Comparison of ENCODE assay signal across 22 cellular contexts in the genomic region with DNA sequence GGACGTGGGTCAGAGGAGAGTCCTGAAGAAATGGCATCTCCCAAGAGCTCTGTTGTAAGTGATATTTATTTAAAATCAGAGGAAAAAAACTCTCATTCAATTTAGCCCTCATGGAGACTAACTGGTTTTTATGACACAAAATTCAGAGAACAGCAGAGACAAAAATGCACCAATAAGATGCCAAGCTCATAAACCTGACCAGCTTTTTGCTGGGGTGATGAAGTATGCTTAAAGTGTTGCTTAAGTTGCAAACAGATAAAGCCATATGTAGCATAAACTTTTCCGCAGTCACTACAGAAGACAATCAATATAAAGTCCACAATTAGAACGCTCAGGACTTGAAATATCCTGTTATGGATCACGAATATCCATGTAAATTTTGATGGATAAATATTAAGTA.
DNase-seq lines count a peak whose midpoint lies in the region; ATAC-seq and TF ChIP-seq lines count a peak whose summit lies in the region.
"Had no signal": no experiment of that assay in that cellular context is flagged by ENCODE, and none has a peak within 500 bp of the region (broad histone marks: within the 10 kb centered on the region; RNA-seq: fewer than 3 reads in every experiment).

No MANE protein-coding gene starts in this region.

- H3F3A ChIP-seq in OCI-LY1 (ENCODE audit: insufficient read depth, low read length) = no peaks in the 10 kb centered on the region

- H3K27ac ChIP-seq in heart left ventricle (peak overlapping the region in 9 of 12 donors; percentile 15 to 86 (median 61)), HEK293 (ENCODE audit: extremely low read depth, low read depth, low read length) (no peak overlapping the region), OCI-LY1 (ENCODE audit: low read depth, low read length, poor library complexity, severe bottlenecking) (peak overlapping the region; percentile 35), neutrophil (peak overlapping the region; percentile 55)
- H3K27ac ChIP-seq: C4-2B, GM23248 had no signal

- intact Hi-C loops in heart left ventricle (cut with DNase I) (loop anchor here in 2 of 10 donors (10.0 kb wide), 1 partner anchor 62 kb away; no protein-coding TSS in a partner anchor), left ventricle myocardium superior (cut with micrococcal nuclease) (no loop called here)

- H3K4me1 ChIP-seq in heart left ventricle = peaks cover 0 to 73% (median 44%) of the 10 kb centered on the region in 12 donors
- H3K4me1 ChIP-seq in HEK293 (ENCODE audit: control insufficient read depth, insufficient read depth, low read length) = peaks cover 20% of the 10 kb centered on the region
- H3K4me1 ChIP-seq in OCI-LY1 (ENCODE audit: insufficient read depth, low read length, severe bottlenecking) = peaks cover 77% of the 10 kb centered on the region
- peaks cover 22 to 57% of the 10 kb centered on the region in 2 experiments for H3K4me1 ChIP-seq in neutrophil (ENCODE audit: control insufficient read depth in 1 of 2, insufficient read depth in 1 of 2, low read depth in 1 of 2, low read length in 1 of 2)

- H3K4me3 Mint-ChIP-seq in WTC11 = no peak overlapping the region

- peaks cover 62% of the 10 kb centered on the region for H3K79me2 ChIP-seq in OCI-LY1 (ENCODE audit: insufficient read depth, low read length)

- no peaks in the 10 kb centered on the region for H3K27me3 ChIP-seq in heart left ventricle
- no peaks in the 10 kb centered on the region for H3K27me3 ChIP-seq in OCI-LY1 (ENCODE audit: insufficient read depth, low read length)
- H3K27me3 ChIP-seq in neutrophil = no peaks in the 10 kb centered on the region

- no peak for TF ChIP-seq CTCF in heart left ventricle (IDR thresholded peaks at IDR 0.05)
- TF ChIP-seq CTCF in HEK293 (tag by site-specific recombination; IDR thresholded peaks at IDR 0.05) = no peak
- TF ChIP-seq CTCF in OCI-LY1 (IDR thresholded peaks at IDR 0.05; ENCODE audit: low read length) = no peak
- TF ChIP-seq CTCF in neutrophil (IDR thresholded peaks at IDR 0.05) = no peak
- TF ChIP-seq CTCF in WTC11 (IDR thresholded peaks at IDR 0.05) = no peak

- no peak overlapping the region for H3K9ac ChIP-seq in OCI-LY1 (ENCODE audit: low read length)
- H3K9ac ChIP-seq: GM23248 had no signal

- H2AFZ ChIP-seq in OCI-LY1 (ENCODE audit: low read length) = no peak overlapping the region
- H2AFZ ChIP-seq: GM23248 had no signal

- H3K27me3 Mint-ChIP-seq in WTC11 (ENCODE audit: low read depth) = no peaks in the 10 kb centered on the region

- no peaks in the 10 kb centered on the region for H3K36me3 Mint-ChIP-seq in WTC11

- H3K4me2 ChIP-seq in OCI-LY1 (ENCODE audit: low read length) = no peak overlapping the region

- TF ChIP-seq POLR2A in heart left ventricle (IDR thresholded peaks at IDR 0.05) = no peak

- H3K9me2 ChIP-seq in OCI-LY1 (ENCODE audit: low read depth, low read length) = no peaks in the 10 kb centered on the region

- DNase-seq in heart left ventricle (no peak), left ventricle myocardium superior (no peak), WTC11 (ENCODE audit: low spot score) (no peak), kidney glomerular epithelial cell (lab: John Stamatoyannopoulos, UW) (no peak)
- DNase-seq: ACHN, COR-L47, DMS153, GDM1, GM23248, NCI-H1105, NCI-H2081, NCI-H774, OCI-M1, SHP77 treated with DMSO at 0.1 percent for 48 hours had no signal

- H3K36me3 ChIP-seq in heart left ventricle (peaks cover 0 to 21% (median 0%) of the 10 kb centered on the region in 9 donors), HEK293 (ENCODE audit: control insufficient read depth in 2 of 2, insufficient read depth in 1 of 2, low read length in 2 of 2) (no peaks in the 10 kb centered on the region; a peak in 1 of 3 replicates), OCI-LY1 (ENCODE audit: insufficient read depth, low read length) (peaks cover 29% of the 10 kb centered on the region; the same call in 1 of the 2 replicates), neutrophil (peaks cover 49% of the 10 kb centered on the region)
- H3K36me3 ChIP-seq: HAP-1 had no signal

- POLR2A ChIA-PET in HEK293 (lab: Yijun Ruan, JAX) (interaction anchor here (0.6 to 0.8 kb wide), 3 partner anchors 14 to 69 kb away, joined by 3 to 6 read pairs (median 3); no protein-coding TSS in a partner anchor), WTC11 (lab: Charles Lee) (no interaction called here)

- WGBS in heart left ventricle, 4 donors = 55 to 64% (median 60%) methylated on average over 4 of the region's 4 CpGs

- H4K20me1 ChIP-seq in OCI-LY1 (ENCODE audit: insufficient read depth, low read length) = no peaks in the 10 kb centered on the region

- no peak for ATAC-seq in heart left ventricle
- ATAC-seq in left ventricle myocardium superior = no peak
- no peak for ATAC-seq in WTC11
- no peak for ATAC-seq in GM19023 (IDR thresholded peaks at IDR 0.05; ENCODE audit: unreplicated experiment)
- ATAC-seq: K562, SK-N-SH treated with all-trans-retinoic acid at 6 μM for 48 hours had no signal

- no peaks in the 10 kb centered on the region for H3K9me3 Mint-ChIP-seq in WTC11

- H3K27ac Mint-ChIP-seq in WTC11 = no peak overlapping the region

- H3K4me1 Mint-ChIP-seq in WTC11 = peaks cover 7% of the 10 kb centered on the region; the same call in 1 of the 2 replicates

- CTCF ChIA-PET in HEK293 (lab: Yijun Ruan, JAX) (interaction anchor here (0.6 to 2.8 kb wide), 2 partner anchors 107 to 144 kb away, joined by 5 to 9 read pairs; no protein-coding TSS in a partner anchor), WTC11 (lab: Charles Lee) (interaction anchor here (0.7 to 1.6 kb wide), 2 partner anchors 32 to 730 kb away, joined by 4 read pairs; no protein-coding TSS in a partner anchor)

- H3K4me3 ChIP-seq in heart left ventricle (no peak overlapping the region), HEK293 (ENCODE audit: low read depth, low read length) (no peak overlapping the region), OCI-LY1 (ENCODE audit: low read depth, low read length, poor library complexity, severe bottlenecking) (no peak overlapping the region), neutrophil (ENCODE audit: low read depth in 1 of 2, low read length in 1 of 2) (no peak overlapping the region)
- H3K4me3 ChIP-seq: GM23248, HAP-1, K562 had no signal

- H3K9me3 ChIP-seq in heart left ventricle (no peaks in the 10 kb centered on the region), HEK293 (ENCODE audit: control insufficient read depth, insufficient read depth, low read depth, low read length) (no peaks in the 10 kb centered on the region), OCI-LY1 (ENCODE audit: low read length) (no peaks in the 10 kb centered on the region), neutrophil (no peaks in the 10 kb centered on the region)
- H3K9me3 ChIP-seq: HAP-1 had no signal

TF ChIP-seq in HEK293, 187 proteins besides CTCF, POLR2A, EP300 and RAD21:
- TF ChIP-seq, protein P1, sequence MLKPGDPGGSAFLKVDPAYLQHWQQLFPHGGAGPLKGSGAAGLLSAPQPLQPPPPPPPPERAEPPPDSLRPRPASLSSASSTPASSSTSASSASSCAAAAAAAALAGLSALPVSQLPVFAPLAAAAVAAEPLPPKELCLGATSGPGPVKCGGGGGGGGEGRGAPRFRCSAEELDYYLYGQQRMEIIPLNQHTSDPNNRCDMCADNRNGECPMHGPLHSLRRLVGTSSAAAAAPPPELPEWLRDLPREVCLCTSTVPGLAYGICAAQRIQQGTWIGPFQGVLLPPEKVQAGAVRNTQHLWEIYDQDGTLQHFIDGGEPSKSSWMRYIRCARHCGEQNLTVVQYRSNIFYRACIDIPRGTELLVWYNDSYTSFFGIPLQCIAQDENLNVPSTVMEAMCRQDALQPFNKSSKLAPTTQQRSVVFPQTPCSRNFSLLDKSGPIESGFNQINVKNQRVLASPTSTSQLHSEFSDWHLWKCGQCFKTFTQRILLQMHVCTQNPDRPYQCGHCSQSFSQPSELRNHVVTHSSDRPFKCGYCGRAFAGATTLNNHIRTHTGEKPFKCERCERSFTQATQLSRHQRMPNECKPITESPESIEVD (tag by site-specific recombination; IDR thresholded peaks at IDR 0.05) = peak; percentile 58
- TF ChIP-seq YY2 (tag by site-specific recombination; IDR thresholded peaks at IDR 0.05) = no peak

TF ChIP-seq in WTC11, 78 proteins besides CTCF, POLR2A, EP300 and RAD21 (continues in another document):
- TF ChIP-seq ZNF317 (CRISPR knock-in tag; IDR thresholded peaks at IDR 0.05; ENCODE audit: borderline replicate concordance, low read depth) (no peak), ESRRA (CRISPR knock-in tag; IDR thresholded peaks at IDR 0.05; ENCODE audit: borderline replicate concordance) (no peak), ZNF423 (CRISPR knock-in tag; IDR thresholded peaks at IDR 0.05) (no peak)
- TF ChIP-seq, protein P2, sequence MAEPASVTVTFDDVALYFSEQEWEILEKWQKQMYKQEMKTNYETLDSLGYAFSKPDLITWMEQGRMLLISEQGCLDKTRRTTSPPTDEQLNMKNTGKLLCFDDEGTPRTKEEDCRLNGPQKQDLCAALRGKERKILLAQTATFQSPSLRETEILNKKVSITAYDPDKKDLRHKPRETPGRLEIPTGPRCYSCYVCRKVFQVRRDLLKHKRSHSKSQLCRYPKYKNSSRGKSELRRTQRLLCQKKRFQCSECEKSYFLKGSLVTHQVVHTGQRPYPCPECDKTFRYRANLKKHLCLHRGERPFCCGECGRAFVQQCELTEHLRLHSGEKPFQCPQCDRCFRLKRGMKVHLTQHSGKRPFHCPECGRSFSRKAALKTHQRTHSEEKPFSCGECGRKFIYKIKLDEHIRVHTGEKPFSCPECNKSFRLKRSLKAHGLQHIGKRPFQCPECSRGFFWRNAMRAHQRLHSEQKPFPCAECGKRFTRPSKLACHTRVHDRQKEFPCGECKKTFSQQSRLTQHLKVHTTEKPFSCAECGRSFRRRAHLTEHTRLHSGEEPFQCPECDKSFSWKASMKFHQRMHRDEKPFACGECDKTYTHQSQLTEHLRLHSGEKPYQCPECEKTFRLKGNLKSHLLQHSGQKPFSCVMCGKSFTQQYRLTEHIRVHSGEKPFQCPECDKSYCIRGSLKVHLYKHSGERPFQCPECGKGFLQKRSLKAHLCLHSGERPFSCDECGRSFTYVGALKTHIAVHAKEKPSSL (CRISPR knock-in tag; conservative IDR thresholded peaks at IDR 0.05) = no peak
- TF ChIP-seq, protein P3, sequence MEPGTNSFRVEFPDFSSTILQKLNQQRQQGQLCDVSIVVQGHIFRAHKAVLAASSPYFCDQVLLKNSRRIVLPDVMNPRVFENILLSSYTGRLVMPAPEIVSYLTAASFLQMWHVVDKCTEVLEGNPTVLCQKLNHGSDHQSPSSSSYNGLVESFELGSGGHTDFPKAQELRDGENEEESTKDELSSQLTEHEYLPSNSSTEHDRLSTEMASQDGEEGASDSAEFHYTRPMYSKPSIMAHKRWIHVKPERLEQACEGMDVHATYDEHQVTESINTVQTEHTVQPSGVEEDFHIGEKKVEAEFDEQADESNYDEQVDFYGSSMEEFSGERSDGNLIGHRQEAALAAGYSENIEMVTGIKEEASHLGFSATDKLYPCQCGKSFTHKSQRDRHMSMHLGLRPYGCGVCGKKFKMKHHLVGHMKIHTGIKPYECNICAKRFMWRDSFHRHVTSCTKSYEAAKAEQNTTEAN (CRISPR knock-in tag; IDR thresholded peaks at IDR 0.05) = no peak
